6 cellular contexts compared by ENCODE assay signal in the genomic region with DNA sequence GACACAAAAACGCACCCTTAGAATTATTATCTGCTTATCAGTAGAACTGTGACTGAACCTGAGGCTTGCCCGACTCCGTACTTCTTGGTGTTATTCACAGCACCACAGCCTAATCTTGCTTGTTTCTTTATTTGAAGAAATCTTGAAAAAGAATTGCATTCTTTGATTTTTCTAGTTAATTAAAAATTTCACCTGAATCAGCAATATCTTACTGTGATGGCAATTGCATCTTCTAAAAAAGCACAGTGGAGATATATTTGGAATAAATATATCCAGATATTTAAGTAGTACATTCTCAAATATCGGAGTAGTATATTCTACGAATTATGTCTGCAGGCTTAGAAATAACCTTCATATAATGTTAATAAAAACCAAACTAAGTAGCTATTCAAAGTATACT.
"Had no signal": no experiment of that assay in that cellular context is flagged by ENCODE, and none has a peak within 500 bp of the region (broad histone marks: within the 10 kb centered on the region; RNA-seq: fewer than 3 reads in every experiment).

No MANE protein-coding gene starts in this region.

- ATAC-seq: GM12878 had no signal

- H3K4me3 ChIP-seq: GM12878 had no signal

- FAIRE-seq: GM12891, GM12892, GM18507 had no signal

- DNase-seq: GDM1, GF-D8 had no signal
